In genomic region chr2:105911425-105911824, GRCh38 we compare ENCODE assay signal across 24 cellular contexts.
"Had no signal": no experiment of that assay in that cellular context is flagged by ENCODE, and none has a peak within 500 bp of the region (broad histone marks: within the 10 kb centered on the region; RNA-seq: fewer than 3 reads in every experiment).

No MANE protein-coding gene starts in this region.

- H3K36me3 ChIP-seq: esophagus squamous epithelium, left lung, neural progenitor cell, prostate gland, stomach, thyroid gland, vagina had no signal

- H3K4me1 Mint-ChIP-seq: mesothelial cell of epicardium had no signal

- H3K4me3 ChIP-seq: coronary artery, esophagus squamous epithelium, left lung, mucosa of descending colon, neural progenitor cell, prostate gland, stomach, thyroid gland, vagina had no signal

- FAIRE-seq: endothelial cell of umbilical vein, small intestine had no signal

- H3K27me3 Mint-ChIP-seq: naive thymus-derived CD4-positive, alpha-beta T cell; stimulated activated naive B cell treated with anti-CD40 and anti-IgM and Interleukin-4, amounts not matched to agents 10 μg/mL and 1 μg/mL and 100 μg/mL, for 72 hours had no signal

- ATAC-seq: left cardiac atrium; left lung; mucosa of descending colon; naive thymus-derived CD4-positive, alpha-beta T cell; right cardiac atrium; stimulated activated naive B cell treated with anti-CD40 and anti-IgM and Interleukin-4, amounts not matched to agents 10 μg/mL and 1 μg/mL and 100 μg/mL, for 72 hours had no signal

- H3K9me3 ChIP-seq: prostate gland, thyroid gland had no signal

- H3K4me1 ChIP-seq: left lung, neural progenitor cell, prostate gland, thyroid gland, vagina had no signal

- H3K27ac Mint-ChIP-seq: mesothelial cell of epicardium, neural progenitor cell had no signal

- H3K4me3 Mint-ChIP-seq: mesothelial cell of epicardium; naive thymus-derived CD4-positive, alpha-beta T cell; nephron; neural progenitor cell; stimulated activated naive B cell treated with anti-CD40 and anti-IgM and Interleukin-4, amounts not matched to agents 10 μg/mL and 1 μg/mL and 100 μg/mL, for 72 hours had no signal

- H3K36me3 Mint-ChIP-seq: neural progenitor cell had no signal

- DNase-seq: dermis blood vessel endothelial cell; effector memory CD4-positive, alpha-beta T cell; esophagus squamous epithelium; foreskin melanocyte; head of caudate nucleus; left cardiac atrium; left lung; mucosa of descending colon; naive thymus-derived CD4-positive, alpha-beta T cell; right cardiac atrium; small intestine; stimulated activated CD4-positive, alpha-beta T cell treated with anti-CD3 and anti-CD28 coated beads, Interleukin-15, amount 100 ng/mL, for 24 hours; stimulated activated CD4-positive, alpha-beta T cell treated with anti-CD3 and anti-CD28 coated beads, Interleukin-2, amount 100 ng/mL, for 48 hours; stimulated activated naive B cell treated with anti-CD40 and anti-IgM and Interleukin-4, amounts not matched to agents 10 μg/mL and 1 μg/mL and 100 μg/mL, for 72 hours; stomach; thyroid gland; trophoblast cell had no signal

- H3K27me3 ChIP-seq: esophagus squamous epithelium, left lung, neural progenitor cell, stomach, thyroid gland, vagina had no signal

- H3K27ac ChIP-seq: coronary artery, esophagus squamous epithelium, left lung, neural progenitor cell, prostate gland, stomach, thyroid gland, vagina had no signal
